Comparison of ENCODE assay signal across 8 cellular contexts in genomic region chr20:48760403-48760889, GRCh38.
DNase-seq lines count a peak whose midpoint lies in the region; ATAC-seq, FAIRE-seq and TF ChIP-seq lines count a peak whose summit lies in the region.

No MANE protein-coding gene starts in this region.

- H3K4me3 ChIP-seq in colonic mucosa = no peak overlapping the region

- peak; percentile 87 for ATAC-seq in activated CD4-positive, alpha-beta T cell treated with anti-CD3 and anti-CD28 coated beads for 36 hours
- ATAC-seq in HG03571 (IDR thresholded peaks at IDR 0.05; ENCODE audit: unreplicated experiment) (no peak), GM18858 (IDR thresholded peaks at IDR 0.05; ENCODE audit: unreplicated experiment) (no peak)

- H3K27me3 ChIP-seq in colonic mucosa = no peaks in the 10 kb centered on the region

- POLR2A ChIA-PET in activated CD4-positive, alpha-beta T cell treated with anti-CD3 and anti-CD28 coated beads for 36 hours (lab: Charles Lee) = no interaction called here

- CTCF ChIA-PET in activated CD4-positive, alpha-beta T cell treated with anti-CD3 and anti-CD28 coated beads for 36 hours (lab: Charles Lee) = interaction anchor here (0.9 to 1.3 kb wide), 2 partner anchors 13 to 157 kb away, joined by 3 read pairs; no protein-coding TSS in a partner anchor

- H3K27ac ChIP-seq in colonic mucosa = peak overlapping the region; percentile 24

- H3K4me3 Mint-ChIP-seq in IgD-negative memory B cell = peak overlapping the region; percentile 62 to 89 (median 74)
- H3K4me3 Mint-ChIP-seq in activated CD4-positive, alpha-beta T cell treated with anti-CD3 and anti-CD28 coated beads for 36 hours = peak overlapping the region; percentile 34

- no peaks in the 10 kb centered on the region for H3K27me3 Mint-ChIP-seq in IgD-negative memory B cell
- no peaks in the 10 kb centered on the region for H3K27me3 Mint-ChIP-seq in activated CD4-positive, alpha-beta T cell treated with anti-CD3 and anti-CD28 coated beads for 36 hours

- H3K36me3 ChIP-seq in colonic mucosa = no peaks in the 10 kb centered on the region

- TF ChIP-seq POLR2A in GM12892 (IDR thresholded peaks at IDR 0.05; ENCODE audit: low read depth, low read length) = no peak

- H3K4me1 ChIP-seq in colonic mucosa = no peaks in the 10 kb centered on the region

- peak; percentile 85 for FAIRE-seq in GM12892 (lab: Jason Lieb, UNC)

- peaks cover 0 to 3% (median 2%) of the 10 kb centered on the region in 3 donors for H3K9me3 Mint-ChIP-seq in IgD-negative memory B cell
- peaks cover 11% of the 10 kb centered on the region for H3K9me3 Mint-ChIP-seq in activated CD4-positive, alpha-beta T cell treated with anti-CD3 and anti-CD28 coated beads for 36 hours (ENCODE audit: low read depth)

- DNase-seq in GM12892 (ENCODE audit: insufficient read length) (peak; percentile 67), colonic mucosa (no peak), renal cortical epithelial cell (ENCODE audit: low read depth) (peak; percentile 71), HuH-7.5 (ENCODE audit: low spot score) (no peak)
- peak; percentile 78 for DNase-seq in activated CD4-positive, alpha-beta T cell treated with anti-CD3 and anti-CD28 coated beads for 36 hours

- peak overlapping the region; percentile 89 to 97 (median 96) for H3K27ac Mint-ChIP-seq in IgD-negative memory B cell
- H3K27ac Mint-ChIP-seq in activated CD4-positive, alpha-beta T cell treated with anti-CD3 and anti-CD28 coated beads for 36 hours = peak overlapping the region; percentile 96

- peaks cover 12% of the 10 kb centered on the region for H3K36me3 Mint-ChIP-seq in IgD-negative memory B cell
- H3K36me3 Mint-ChIP-seq in activated CD4-positive, alpha-beta T cell treated with anti-CD3 and anti-CD28 coated beads for 36 hours (ENCODE audit: low read depth) = peaks cover 34% of the 10 kb centered on the region

- TF ChIP-seq CTCF in colonic mucosa (IDR thresholded peaks at IDR 0.05) = no peak

- no peaks in the 10 kb centered on the region for H3K9me3 ChIP-seq in colonic mucosa

- H3K4me1 Mint-ChIP-seq in IgD-negative memory B cell = peaks cover 60 to 76% (median 64%) of the 10 kb centered on the region in 3 donors
- peaks cover 67% of the 10 kb centered on the region for H3K4me1 Mint-ChIP-seq in activated CD4-positive, alpha-beta T cell treated with anti-CD3 and anti-CD28 coated beads for 36 hours

- intact Hi-C loops in activated CD4-positive, alpha-beta T cell treated with anti-CD3 and anti-CD28 coated beads for 36 hours (cut with DNase I, micrococcal nuclease) = loop anchor here (1.0 to 10.0 kb wide), 10 partner anchors 9 to 1146 kb away; partner anchors contain the start of genes ARFGEF2 (in 1 of the 2), CSE1L (in 1 of the 2) and ZNFX1 (in 1 of the 2)
- intact Hi-C loops in colonic mucosa (cut with DNase I) = no loop called here

- H3K9ac ChIP-seq in colonic mucosa (ENCODE audit: low read depth in 2 of 2, low read length in 2 of 2) = no peak overlapping the region

Comparison
In these comparisons a context has a peak if more than half of its experiments do, and no peak if none do; other contexts are left out.
1. DNase-seq: peak in GM12892 (single experiment), activated CD4-positive, alpha-beta T cell treated with anti-CD3 and anti-CD28 coated beads for 36 hours (single experiment) and renal cortical epithelial cell (single experiment); none in colonic mucosa (single experiment) and HuH-7.5 (single experiment).